8 cellular contexts compared by ENCODE assay signal in genomic region chr12:50597200-50598195, GRCh38.
DNase-seq lines count a peak whose midpoint lies in the region; ATAC-seq, FAIRE-seq and TF ChIP-seq lines count a peak whose summit lies in the region.

No MANE protein-coding gene starts in this region.

- H3K27me3 Mint-ChIP-seq in activated CD4-positive, alpha-beta T cell treated with anti-CD3 and anti-CD28 coated beads, Interleukin-2, amount 10 ng/mL, durations not matched to agents 24 days and 14 days = no peaks in the 10 kb centered on the region

- intact Hi-C loops in activated CD4-positive, alpha-beta T cell treated with anti-CD3 and anti-CD28 coated beads, Interleukin-2, amount 10 ng/mL, durations not matched to agents 24 days and 14 days (cut with micrococcal nuclease) = loop anchor here (1.0 to 5.0 kb wide), 5 partner anchors 40 to 93 kb away; partner anchors contain the start of gene DIP2B
- intact Hi-C loops in pancreas (cut with DNase I) = no loop called here

- WGBS in pancreas, 2 donors = 73 to 78% methylated on average over 9 of the region's 9 CpGs

- peaks cover 11% of the 10 kb centered on the region for H3K4me1 ChIP-seq in effector memory CD4-positive, alpha-beta T cell (ENCODE audit: control insufficient read depth, insufficient read depth, low read length, poor library complexity, severe bottlenecking)
- peaks cover 3 to 12% (median 7%) of the 10 kb centered on the region in 3 donors for H3K4me1 ChIP-seq in pancreas

- no peaks in the 10 kb centered on the region for H3K36me3 ChIP-seq in effector memory CD4-positive, alpha-beta T cell (ENCODE audit: control insufficient read depth, insufficient read depth, low read length)
- H3K36me3 ChIP-seq in pancreas = no peaks in the 10 kb centered on the region

- peak overlapping the region; percentile 8 for H3K4me3 ChIP-seq in AG10803 (ENCODE audit: low read length)
- peak overlapping the region; percentile 2 for H3K4me3 ChIP-seq in effector memory CD4-positive, alpha-beta T cell (ENCODE audit: insufficient read depth, low read depth, low read length, poor library complexity, severe bottlenecking)
- no peak overlapping the region for H3K4me3 ChIP-seq in pancreas

- H3K27ac ChIP-seq in effector memory CD4-positive, alpha-beta T cell (ENCODE audit: insufficient read depth, low read length, poor library complexity, severe bottlenecking) = no peak overlapping the region
- H3K27ac ChIP-seq in pancreas = no peak overlapping the region

- no peak; the same call in 1 of the 2 replicates for TF ChIP-seq CTCF in AG10803 (conservative IDR thresholded peaks at IDR 0.05; ENCODE audit: low read length)
- no peak for TF ChIP-seq CTCF in pancreas (IDR thresholded peaks at IDR 0.05)

- DNase-seq in AG10803 (ENCODE audit: low read depth) (peak; percentile 71), HT1080 (ENCODE audit: low read depth) (peak; percentile 97), pancreas (no peak), retina (no peak), DMS153 (lab: John Stamatoyannopoulos, UW) (no peak)
- DNase-seq in activated CD4-positive, alpha-beta T cell treated with anti-CD3 and anti-CD28 coated beads, Interleukin-2, amount 10 ng/mL, durations not matched to agents 24 days and 14 days = peak; percentile 81
- DNase-seq in effector memory CD4-positive, alpha-beta T cell = peak in 1 of 3 donors; percentile 6

- H3K9me3 Mint-ChIP-seq in activated CD4-positive, alpha-beta T cell treated with anti-CD3 and anti-CD28 coated beads, Interleukin-2, amount 10 ng/mL, durations not matched to agents 24 days and 14 days = no peaks in the 10 kb centered on the region

- H3K9me3 ChIP-seq in effector memory CD4-positive, alpha-beta T cell (ENCODE audit: control insufficient read depth, low read length) = no peaks in the 10 kb centered on the region
- H3K9me3 ChIP-seq in pancreas = no peaks in the 10 kb centered on the region

- H3K27me3 ChIP-seq in effector memory CD4-positive, alpha-beta T cell (replicated peaks; ENCODE audit: control insufficient read depth, insufficient read depth, low read length, poor library complexity, severe bottlenecking) = no peaks in the 10 kb centered on the region
- H3K27me3 ChIP-seq in pancreas = no peaks in the 10 kb centered on the region

- H3K4me3 Mint-ChIP-seq in activated CD4-positive, alpha-beta T cell treated with anti-CD3 and anti-CD28 coated beads, Interleukin-2, amount 10 ng/mL, durations not matched to agents 24 days and 14 days = peak overlapping the region; percentile 17

- no peak for FAIRE-seq in pancreas (lab: Jason Lieb, UNC)

- ATAC-seq in GM19467 (IDR thresholded peaks at IDR 0.05; ENCODE audit: unreplicated experiment) (peak; percentile 75), pancreas (peak in 3 of 4 donors; percentile 47 to 79 (median 64))

- H3K4me1 Mint-ChIP-seq in activated CD4-positive, alpha-beta T cell treated with anti-CD3 and anti-CD28 coated beads, Interleukin-2, amount 10 ng/mL, durations not matched to agents 24 days and 14 days = peaks cover 21% of the 10 kb centered on the region

- peaks cover 8% of the 10 kb centered on the region for H3K36me3 Mint-ChIP-seq in activated CD4-positive, alpha-beta T cell treated with anti-CD3 and anti-CD28 coated beads, Interleukin-2, amount 10 ng/mL, durations not matched to agents 24 days and 14 days (ENCODE audit: low read depth)

- H3K27ac Mint-ChIP-seq in activated CD4-positive, alpha-beta T cell treated with anti-CD3 and anti-CD28 coated beads, Interleukin-2, amount 10 ng/mL, durations not matched to agents 24 days and 14 days = peak overlapping the region; percentile 68

Comparison
In these comparisons a context has a peak if more than half of its experiments do, and no peak if none do; other contexts are left out.
1. DNase-seq: peak in AG10803 (single experiment), HT1080 (single experiment) and activated CD4-positive, alpha-beta T cell treated with anti-CD3 and anti-CD28 coated beads, Interleukin-2, amount 10 ng/mL, durations not matched to agents 24 days and 14 days (single experiment); none in pancreas (0 of 6), retina (single experiment) and DMS153 (single experiment).
2. H3K4me3 ChIP-seq: peak in AG10803 (single experiment) and effector memory CD4-positive, alpha-beta T cell (single experiment); none in pancreas (0 of 4).